8 cellular contexts compared by ENCODE assay signal in the genomic region with DNA sequence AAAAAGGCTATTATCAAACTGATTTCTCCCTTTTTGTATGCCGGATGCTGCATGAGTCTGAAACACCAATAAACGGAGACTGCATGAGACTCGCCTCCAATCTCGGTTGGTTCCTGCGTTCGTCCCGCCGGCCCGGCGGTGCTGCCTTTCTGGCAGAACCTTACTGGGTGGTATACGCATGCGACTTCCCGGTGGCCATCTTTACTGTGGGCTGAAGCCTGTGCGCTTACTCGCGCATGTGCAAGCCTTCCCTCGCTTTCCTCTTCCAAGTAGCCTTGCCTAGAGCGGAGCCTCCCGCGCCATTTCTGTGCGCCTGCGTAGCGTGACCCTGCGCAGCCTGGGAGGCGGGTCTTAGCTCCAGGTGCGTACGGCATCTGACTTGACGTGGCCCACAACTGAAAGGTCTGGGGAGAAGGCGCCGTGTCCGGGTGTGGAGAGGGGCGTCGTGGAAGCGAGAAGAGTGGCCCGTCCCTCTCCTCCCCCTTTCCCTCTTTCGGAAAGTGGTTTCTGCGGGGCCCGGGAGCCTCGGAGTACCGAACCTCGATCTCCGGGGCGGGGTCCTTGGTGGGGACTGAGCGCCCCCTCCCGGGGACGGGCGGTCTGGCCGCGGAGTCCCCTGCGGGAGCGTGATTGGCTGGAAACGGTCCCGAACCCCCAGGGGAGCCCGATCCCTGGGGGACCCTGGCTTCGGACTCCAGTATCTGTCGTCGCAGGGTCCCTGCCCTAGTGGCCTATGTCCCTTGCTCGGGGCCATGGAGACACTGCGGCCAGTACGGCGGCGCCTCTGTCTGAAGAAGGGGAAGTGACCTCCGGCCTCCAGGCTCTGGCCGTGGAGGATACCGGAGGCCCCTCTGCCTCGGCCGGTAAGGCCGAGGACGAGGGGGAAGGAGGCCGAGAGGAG. TPM values are rescaled to one million over a fixed set of nuclear protein-coding genes. Genes with fewer than 3 reads are reported as not detected.
A peak's percentile ranks its signal among the peaks of the same experiment; 100 is the strongest.
DNase-seq lines count a peak whose midpoint lies in the region; ATAC-seq, FAIRE-seq and TF ChIP-seq lines count a peak whose summit lies in the region.

Gene PAGR1 (plus strand): TSS at position 360 of the 901 bp plus-strand sequence. CDS start 374 bp downstream, at position 734.

- TF ChIP-seq POLR2A in GM12892 (IDR thresholded peaks at IDR 0.05; ENCODE audit: low read depth, low read length) (peak; percentile 83), uterus (IDR thresholded peaks at IDR 0.05) (peak; percentile 73 to 74)

- H3K4me1 ChIP-seq in psoas muscle (peaks cover 26% of the 10 kb centered on the region), uterus (peaks cover 0 to 11% of the 10 kb centered on the region in 2 donors)

- peaks cover 47% of the 10 kb centered on the region for H3K4me1 Mint-ChIP-seq in T-helper 1 cell treated with Interleukin-12 subunit alpha and Interleukin-12 subunit beta and Interleukin-4 antibody, amounts not matched to agents 30 μg/mL and 1 μg/mL, for 36 hours (ENCODE audit: low read depth)

- H3K27me3 ChIP-seq in psoas muscle (ENCODE audit: insufficient read depth in 3 of 3, low read length in 2 of 3), result no peaks in the 10 kb centered on the region
- no peaks in the 10 kb centered on the region for H3K27me3 ChIP-seq in uterus

- H3K36me3 ChIP-seq in psoas muscle (ENCODE audit: insufficient read depth in 1 of 2, low read depth in 1 of 2) (peaks cover 0 to 26% of the 10 kb centered on the region in 2 donors), uterus (no peaks in the 10 kb centered on the region)

- H3K4me3 ChIP-seq in psoas muscle (peak within 1 kb of the TSS; percentile 90), uterus (peak within 1 kb of the TSS; percentile 72 to 90)

- no peaks in the 10 kb centered on the region for H3K9me3 ChIP-seq in psoas muscle
- H3K9me3 ChIP-seq in uterus, result no peaks in the 10 kb centered on the region

- H3K27ac ChIP-seq in psoas muscle (peak within 1 kb of the TSS; percentile 97), uterus (peak within 1 kb of the TSS; percentile 96 to 99)

- ATAC-seq in HG02870 (IDR thresholded peaks at IDR 0.05; ENCODE audit: unreplicated experiment) (peak; percentile 52), left ventricle myocardium superior (peak; percentile 81), psoas muscle (peak; percentile 84 to 87 (median 84))

- peaks cover 11% of the 10 kb centered on the region for H3K27me3 Mint-ChIP-seq in T-helper 1 cell treated with Interleukin-12 subunit alpha and Interleukin-12 subunit beta and Interleukin-4 antibody, amounts not matched to agents 30 μg/mL and 1 μg/mL, for 36 hours (ENCODE audit: low read depth)

- peak; percentile 98 for FAIRE-seq in GM12892 (lab: Jason Lieb, UNC)

- 0 to 1% (median 0%) methylated on average over 70 of the region's 70 CpGs for whole genome bisulfite sequencing in psoas muscle, 3 donors

- no peaks in the 10 kb centered on the region for H3K9me3 Mint-ChIP-seq in T-helper 1 cell treated with Interleukin-12 subunit alpha and Interleukin-12 subunit beta and Interleukin-4 antibody, amounts not matched to agents 30 μg/mL and 1 μg/mL, for 36 hours

- H3K36me3 Mint-ChIP-seq in T-helper 1 cell treated with Interleukin-12 subunit alpha and Interleukin-12 subunit beta and Interleukin-4 antibody, amounts not matched to agents 30 μg/mL and 1 μg/mL, for 36 hours (ENCODE audit: low read depth), result peaks cover 32% of the 10 kb centered on the region

- TF ChIP-seq CTCF in psoas muscle (IDR thresholded peaks at IDR 0.05) (peak; percentile 91), uterus (IDR thresholded peaks at IDR 0.05) (peak; percentile 85 to 91 (median 88))

- peak within 1 kb of the TSS; percentile 95 for H3K27ac Mint-ChIP-seq in T-helper 1 cell treated with Interleukin-12 subunit alpha and Interleukin-12 subunit beta and Interleukin-4 antibody, amounts not matched to agents 30 μg/mL and 1 μg/mL, for 36 hours

- peak; percentile 96 for DNase-seq in GM12892 (ENCODE audit: insufficient read length)
- peak; percentile 99 for DNase-seq in NCI-H146 treated with DMSO at 0.1 percent for 48 hours (lab: John Stamatoyannopoulos, UW; ENCODE audit: unreplicated experiment)
- DNase-seq in amygdala (lab: John Stamatoyannopoulos, UW), result peak; percentile 76 to 99 (median 97)
- DNase-seq in left ventricle myocardium superior, result peak; percentile 98
- DNase-seq in psoas muscle, result peak; percentile 97 to 99
- DNase-seq in uterus, result peak; percentile 99 to 100

- intact Hi-C loops in left ventricle myocardium superior (cut with micrococcal nuclease) (no loop called here), psoas muscle (cut with DNase I) (loop anchor here (2.0 to 5.0 kb wide), 2 partner anchors 31 to 46 kb away; partner anchors contain the start of gene CDIPT (in 1 of the 2)), uterus (cut with DNase I; ENCODE audit: low total_unique reads) (no loop called here)

- peak within 1 kb of the TSS; percentile 90 for H3K4me3 Mint-ChIP-seq in T-helper 1 cell treated with Interleukin-12 subunit alpha and Interleukin-12 subunit beta and Interleukin-4 antibody, amounts not matched to agents 30 μg/mL and 1 μg/mL, for 36 hours

RNA-seq across cellular contexts. Expression of gene PAGR1, which starts in this region (rescaled TPM):
- polyA plus RNA-seq in GM12892 (2012; ENCODE audit: missing spikeins), result 8.8 TPM
- 16.2 TPM for total RNA-seq in left ventricle myocardium superior
- total RNA-seq in psoas muscle, result 10 to 100 TPM in 3 of 4 donors, 1 to 10 TPM in 1; 9.4 to 14.2 (median 11.0) TPM
- 10 to 100 TPM; 19.8 to 36.8 (median 35.5) TPM for polyA plus RNA-seq in psoas muscle
- total RNA-seq in uterus, result 10 to 100 TPM; 36.1 to 85.0 (median 46.9) TPM

Comparison
In these comparisons a context has a peak if more than half of its experiments do, and no peak if none do; other contexts are left out.
1. Peak in every context shown above with its lines: DNase-seq, ATAC-seq, H3K4me3 ChIP-seq and H3K27ac ChIP-seq.
2. intact Hi-C loops: an anchor here in psoas muscle (2.0 to 5.0 kb wide); none called in left ventricle myocardium superior and uterus.